Comparison of ENCODE assay signal across 8 cellular contexts in genomic region chr12:101759396-101760047, GRCh38.
DNase-seq lines count a peak whose midpoint lies in the region; ATAC-seq and TF ChIP-seq lines count a peak whose summit lies in the region.

No MANE protein-coding gene starts in this region.

- H3K27me3 Mint-ChIP-seq in memory B cell = no peaks in the 10 kb centered on the region

- no peak overlapping the region for H3K4me3 Mint-ChIP-seq in memory B cell

- ATAC-seq in GM18498 (IDR thresholded peaks at IDR 0.05; ENCODE audit: unreplicated experiment) (peak; percentile 68), memory B cell (ENCODE audit: low read depth) (peak; percentile 81)

- no peak overlapping the region for H3K4me3 ChIP-seq in cardiac fibroblast (replicated peaks in 1 of 2; ENCODE audit: low read depth in 2 of 2, low read length in 2 of 2)

- no peak overlapping the region for H3K27ac Mint-ChIP-seq in memory B cell

- DNase-seq in AG20443 (ENCODE audit: low spot score) = peak; percentile 63
- peak; percentile 5 for DNase-seq in NCI-H1694 (lab: John Stamatoyannopoulos, UW)
- DNase-seq in cardiac fibroblast (ENCODE audit: low read depth in 2 of 2) = peak; percentile 49 to 54
- DNase-seq in memory B cell (ENCODE audit: low spot score in 2 of 2) = peak in 1 of 2 donors; percentile 31
- DNase-seq in MV-4-11 (lab: John Stamatoyannopoulos, UW) = no peak
- no peak for DNase-seq in superior temporal gyrus (ENCODE audit: extremely low spot score)
- DNase-seq in stimulated activated CD4-positive, alpha-beta T cell treated with anti-CD3 and anti-CD28 coated beads, Interleukin-15, amount 100 ng/mL, for 24 hours = no peak

- H3K36me3 Mint-ChIP-seq in memory B cell = peaks cover 7% of the 10 kb centered on the region

- H3K9me3 Mint-ChIP-seq in memory B cell = no peaks in the 10 kb centered on the region

- peak; percentile 84 for TF ChIP-seq CTCF in cardiac fibroblast (IDR thresholded peaks at IDR 0.05; ENCODE audit: low read depth, low read length)

- peaks cover 10% of the 10 kb centered on the region for H3K4me1 Mint-ChIP-seq in memory B cell

Comparison
In these comparisons a context has a peak if more than half of its experiments do, and no peak if none do; other contexts are left out.
1. DNase-seq: peak in AG20443 (single experiment), NCI-H1694 (single experiment) and cardiac fibroblast (2 of 2); none in MV-4-11 (single experiment), superior temporal gyrus (single experiment) and stimulated activated CD4-positive, alpha-beta T cell treated with anti-CD3 and anti-CD28 coated beads, Interleukin-15, amount 100 ng/mL, for 24 hours (single experiment).